25 cellular contexts compared by ENCODE assay signal in the genomic region with DNA sequence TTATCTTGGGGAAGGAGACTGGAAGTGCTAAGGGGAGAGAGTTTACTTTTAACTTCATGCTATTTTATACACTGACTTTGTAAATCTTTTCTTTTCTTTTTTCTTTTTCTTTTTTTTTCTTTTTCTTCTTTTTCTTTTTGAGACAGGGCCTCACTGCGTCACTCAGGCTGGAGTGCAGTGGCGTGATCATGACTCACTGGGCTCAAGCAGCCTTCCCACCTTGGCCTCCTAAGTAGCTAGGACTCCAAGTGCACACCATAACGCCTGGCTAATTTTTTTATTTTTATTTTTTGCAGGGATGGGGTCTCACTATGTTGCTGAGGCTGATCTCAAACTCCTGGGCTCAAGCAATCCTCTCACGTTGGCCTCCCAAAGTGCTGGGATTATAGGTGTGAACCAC.
"Had no signal": no experiment of that assay in that cellular context is flagged by ENCODE, and none has a peak within 500 bp of the region (broad histone marks: within the 10 kb centered on the region; RNA-seq: fewer than 3 reads in every experiment).

No MANE protein-coding gene starts in this region.

- ATAC-seq: activated CD4-positive, alpha-beta T cell treated with anti-CD3 and anti-CD28 coated beads for 36 hours; activated T-cell treated with anti-CD3 and anti-CD28 coated beads, Interleukin-2, amount 50 U/mL, for 72 hours; esophagus mucosa; T-helper 17 cell had no signal

- DNase-seq: activated CD4-positive, alpha-beta memory T cell treated with anti-CD3 and anti-CD28 coated beads, Interleukin-2, amount 10 ng/mL, durations not matched to agents 7 days and 5 days; activated CD4-positive, alpha-beta T cell treated with anti-CD3 and anti-CD28 coated beads for 36 hours; activated CD4-positive, alpha-beta T cell treated with anti-CD3 and anti-CD28 coated beads, Interleukin-2, amount 10 ng/mL, durations not matched to agents 24 days and 14 days; activated CD4-positive, alpha-beta T cell treated with anti-CD3 and anti-CD28 coated beads, Interleukin-2, amount 50 U/mL, for 4 hours; activated CD4-positive, CD25-positive, alpha-beta regulatory T cell; activated CD4-positive, CD25-positive, alpha-beta regulatory T cell treated with anti-CD3 and anti-CD28 coated beads, Interleukin-2, amount 50 U/mL, for 72 hours; activated CD8-positive, alpha-beta memory T cell treated with anti-CD3 and anti-CD28 coated beads, Interleukin-2, amount 50 U/mL, for 48 hours; activated gamma-delta T cell; activated naive CD4-positive, alpha-beta T cell; activated naive CD4-positive, alpha-beta T cell treated with anti-CD3 and anti-CD28 coated beads, Interleukin-2, amount 50 U/mL, for 16 hours; activated T-cell treated with anti-CD3 and anti-CD28 coated beads for 4 hours; activated T-cell treated with anti-CD3 and anti-CD28 coated beads, Interleukin-2, amount 50 U/mL, for 24 hours; activated T-cell treated with anti-CD3 and anti-CD28 coated beads, Interleukin-2, amount 50 U/mL, for 72 hours; amygdala; aorta; central memory CD4-positive, alpha-beta T cell; cerebellar nuclear complex; colonic mucosa; effector CD8-positive, alpha-beta T cell; foreskin fibroblast; head of caudate nucleus; T-helper 1 cell; T-helper 17 cell; T1000 had no signal
